In the genomic region with DNA sequence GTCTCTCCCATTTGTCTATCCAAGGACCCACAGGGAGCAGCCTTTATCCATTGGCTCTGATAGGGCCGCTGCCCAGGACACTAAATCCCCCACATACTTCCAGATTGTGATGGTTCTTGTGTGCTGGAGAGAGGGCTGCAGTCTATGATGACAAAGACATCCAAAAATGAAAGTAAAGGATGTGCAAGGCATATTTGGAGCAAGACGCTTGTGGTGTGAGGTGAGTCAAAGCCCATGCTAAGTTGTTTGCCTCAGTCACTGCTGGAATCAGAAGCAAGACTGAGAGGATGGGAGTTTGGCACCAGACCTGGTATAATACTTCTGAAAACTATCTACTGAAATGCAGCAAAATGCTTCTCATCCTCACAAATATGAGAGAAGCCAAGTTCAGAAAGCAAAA, we compare ENCODE assay signal across 20 cellular contexts. TPM values are rescaled to one million over a fixed set of nuclear protein-coding genes. Genes with fewer than 3 reads are reported as not detected.
"Had no signal": no experiment of that assay in that cellular context is flagged by ENCODE, and none has a peak within 500 bp of the region (broad histone marks: within the 10 kb centered on the region; RNA-seq: fewer than 3 reads in every experiment).

No MANE protein-coding gene starts in this region.

- H3K4me3 ChIP-seq: pancreas, right lobe of liver, smooth muscle cell, stomach, upper lobe of left lung had no signal

- DNase-seq: activated B cell treated with CpG ODN at 0.5 μM for 24 hours; activated CD4-positive, alpha-beta T cell treated with anti-CD3 and anti-CD28 coated beads for 48 hours; activated CD8-positive, alpha-beta memory T cell treated with anti-CD3 and anti-CD28 coated beads, Interleukin-2, amount 50 U/mL, for 4 hours; activated CD8-positive, alpha-beta T cell treated with anti-CD3 and anti-CD28 coated beads, Interleukin-2, amount 10 ng/mL, durations not matched to agents 7 days and 5 days; activated effector memory CD4-positive, alpha-beta T cell treated with anti-CD3 and anti-CD28 coated beads, Interleukin-2, amount 50 U/mL, for 16 hours; activated T-cell treated with anti-CD3 and anti-CD28 coated beads, Interleukin-2, amount 50 U/mL, for 48 hours; cerebellar nuclear complex; effector CD4-positive, alpha-beta T cell; left cardiac atrium; mesendoderm; naive thymus-derived CD8-positive, alpha-beta T cell; pancreas; right lobe of liver; stimulated activated CD4-positive, alpha-beta T cell treated with anti-CD3 and anti-CD28 coated beads, Interleukin-4, amount 100 ng/mL, for 24 hours; stomach; upper lobe of left lung had no signal

- ATAC-seq: activated CD8-positive, alpha-beta T cell treated with anti-CD3 and anti-CD28 coated beads, Interleukin-2, amount 10 ng/mL, durations not matched to agents 7 days and 5 days; left cardiac atrium; naive thymus-derived CD8-positive, alpha-beta T cell; pancreas; right lobe of liver; stimulated activated effector memory CD8-positive, alpha-beta T cell treated with anti-CD3 and anti-CD28 coated beads, Interleukin-12 subunit alpha, Interleukin-12 subunit beta, amount 100 ng/mL, for 72 hours had no signal

- H3K4me1 Mint-ChIP-seq: activated B cell treated with CpG ODN at 0.5 μM for 24 hours; activated naive CD4-positive, alpha-beta T cell treated with anti-CD3 and anti-CD28 coated beads, Interleukin-2, amount 50 U/mL, for 24 hours; naive thymus-derived CD8-positive, alpha-beta T cell; stimulated activated effector memory CD8-positive, alpha-beta T cell treated with anti-CD3 and anti-CD28 coated beads, Interleukin-12 subunit alpha, Interleukin-12 subunit beta, amount 100 ng/mL, for 72 hours had no signal

- H3K27ac Mint-ChIP-seq: activated B cell treated with CpG ODN at 0.5 μM for 24 hours; activated CD8-positive, alpha-beta T cell treated with anti-CD3 and anti-CD28 coated beads, Interleukin-2, amount 10 ng/mL, durations not matched to agents 7 days and 5 days; activated naive CD4-positive, alpha-beta T cell treated with anti-CD3 and anti-CD28 coated beads, Interleukin-2, amount 50 U/mL, for 24 hours; naive thymus-derived CD8-positive, alpha-beta T cell; stimulated activated effector memory CD8-positive, alpha-beta T cell treated with anti-CD3 and anti-CD28 coated beads, Interleukin-12 subunit alpha, Interleukin-12 subunit beta, amount 100 ng/mL, for 72 hours; T-helper 2 cell treated with Interferon-gamma antibody and Interleukin-4, amounts not matched to agents 5 μg/mL and 100 μg/mL, for 36 hours had no signal

- H3K9me3 Mint-ChIP-seq: T-helper 2 cell treated with Interferon-gamma antibody and Interleukin-4, amounts not matched to agents 5 μg/mL and 100 μg/mL, for 36 hours had no signal

- H3K4me3 Mint-ChIP-seq: activated B cell treated with CpG ODN at 0.5 μM for 24 hours; activated CD8-positive, alpha-beta T cell treated with anti-CD3 and anti-CD28 coated beads, Interleukin-2, amount 10 ng/mL, durations not matched to agents 7 days and 5 days; activated naive CD4-positive, alpha-beta T cell treated with anti-CD3 and anti-CD28 coated beads, Interleukin-2, amount 50 U/mL, for 24 hours; naive thymus-derived CD8-positive, alpha-beta T cell; stimulated activated effector memory CD8-positive, alpha-beta T cell treated with anti-CD3 and anti-CD28 coated beads, Interleukin-12 subunit alpha, Interleukin-12 subunit beta, amount 100 ng/mL, for 72 hours; T-helper 2 cell treated with Interferon-gamma antibody and Interleukin-4, amounts not matched to agents 5 μg/mL and 100 μg/mL, for 36 hours had no signal

- H3K36me3 Mint-ChIP-seq: stimulated activated effector memory CD8-positive, alpha-beta T cell treated with anti-CD3 and anti-CD28 coated beads, Interleukin-12 subunit alpha, Interleukin-12 subunit beta, amount 100 ng/mL, for 72 hours had no signal

RNA-seq across cellular contexts. Expression of a gene that starts 44.8 kb away (rescaled TPM):
- total RNA-seq: activated CD8-positive, alpha-beta T cell treated with anti-CD3 and anti-CD28 coated beads, Interleukin-2, amount 10 ng/mL, durations not matched to agents 7 days and 5 days; naive thymus-derived CD8-positive, alpha-beta T cell had no signal
- polyA plus RNA-seq: naive thymus-derived CD8-positive, alpha-beta T cell had no signal
